In genomic region chr2:30756051-30756719, GRCh38 we compare ENCODE assay signal across 14 cellular contexts. TPM values are rescaled to one million over a fixed set of nuclear protein-coding genes. Genes with fewer than 3 reads are reported as not detected.
DNase-seq lines count a peak whose midpoint lies in the region; ATAC-seq and TF ChIP-seq lines count a peak whose summit lies in the region.
"Had no signal": no experiment of that assay in that cellular context is flagged by ENCODE, and none has a peak within 500 bp of the region (broad histone marks: within the 10 kb centered on the region; RNA-seq: fewer than 3 reads in every experiment).

No MANE protein-coding gene starts in this region.

- peaks cover 5% of the 10 kb centered on the region for H3K4me1 ChIP-seq in prostate gland (replicated peaks)

- TF ChIP-seq CTCF in prostate gland (IDR thresholded peaks at IDR 0.05): no peak

- 28% methylated on average over 9 of the region's 9 CpGs for WGBS in prostate gland

- no peaks in the 10 kb centered on the region for H3K27me3 ChIP-seq in prostate gland (replicated peaks; ENCODE audit: insufficient read depth)

- H3K27ac ChIP-seq in epithelial cell of prostate (no peak overlapping the region), prostate gland (no peak overlapping the region)
- H3K27ac ChIP-seq: 22Rv1, skin epidermis had no signal

- ATAC-seq in HG03135 (IDR thresholded peaks at IDR 0.05; ENCODE audit: unreplicated experiment) (no peak), GM21717 (IDR thresholded peaks at IDR 0.05; ENCODE audit: unreplicated experiment) (no peak)
- ATAC-seq: naive thymus-derived CD4-positive, alpha-beta T cell had no signal

- no peak for TF ChIP-seq POLR2A in prostate gland (IDR thresholded peaks at IDR 0.05)

- no peaks in the 10 kb centered on the region for H3K9me3 ChIP-seq in prostate gland

- peak; percentile 30 for DNase-seq in DMS53 (lab: John Stamatoyannopoulos, UW)
- no peak for DNase-seq in DMS53 treated with DMSO at 0.1 percent for 48 hours (lab: John Stamatoyannopoulos, UW; ENCODE audit: unreplicated experiment)
- peak; percentile 44 for DNase-seq in OCI-M1 (lab: John Stamatoyannopoulos, UW)
- peak; percentile 33 for DNase-seq in epithelial cell of prostate (ENCODE audit: low read depth, low spot score)
- peak; percentile 48 for DNase-seq in prostate gland (ENCODE audit: low spot score)
- no peak for DNase-seq in NCI-H1436 treated with DMSO at 0.1 percent for 48 hours (lab: John Stamatoyannopoulos, UW)
- DNase-seq: KBM-7; naive thymus-derived CD4-positive, alpha-beta T cell; NCI-H524 had no signal

- intact Hi-C loops in prostate gland (cut with DNase I): no loop called here

- H3K36me3 ChIP-seq in prostate gland: no peaks in the 10 kb centered on the region

- H3K4me3 ChIP-seq in prostate gland: no peak overlapping the region
- H3K4me3 ChIP-seq: skin epidermis had no signal

RNA-seq across cellular contexts. Expression of gene CAPN13, which starts 51.1 kb away (rescaled TPM):
- 1 to 10 TPM; 2.0 to 5.7 TPM for total RNA-seq in prostate gland
- total RNA-seq: naive thymus-derived CD4-positive, alpha-beta T cell; T-helper 1 cell treated with Interleukin-12 subunit alpha and Interleukin-12 subunit beta and Interleukin-4 antibody, amounts not matched to agents 30 ng/mL and 1 ng/mL, for 36 hours had no signal

Comparison
In these comparisons a context has a peak if more than half of its experiments do, and no peak if none do; other contexts are left out.
1. DNase-seq: peak in DMS53 (single experiment), OCI-M1 (single experiment), epithelial cell of prostate (single experiment) and prostate gland (single experiment); none in DMS53 treated with DMSO at 0.1 percent for 48 hours (single experiment) and NCI-H1436 treated with DMSO at 0.1 percent for 48 hours (single experiment).